9 cellular contexts compared by ENCODE assay signal in genomic region chr12:15522574-15523187, GRCh38.
DNase-seq lines count a peak whose midpoint lies in the region; TF ChIP-seq lines count a peak whose summit lies in the region.
"Had no signal": no experiment of that assay in that cellular context is flagged by ENCODE, and none has a peak within 500 bp of the region (broad histone marks: within the 10 kb centered on the region; RNA-seq: fewer than 3 reads in every experiment).

No MANE protein-coding gene starts in this region.

- peaks cover 7% of the 10 kb centered on the region for H3K27me3 Mint-ChIP-seq in progenitor cell of endocrine pancreas

- TF ChIP-seq CTCF in OCI-LY3 (IDR thresholded peaks at IDR 0.05; ENCODE audit: low read depth, low read length) (peak; percentile 77), epithelial cell of esophagus (IDR thresholded peaks at IDR 0.05; ENCODE audit: insufficient read depth, low read depth, low read length, missing control alignments) (peak; percentile 60), progenitor cell of endocrine pancreas (IDR thresholded peaks at IDR 0.05; ENCODE audit: unreplicated experiment) (peak; percentile 80), lower leg skin (IDR thresholded peaks at IDR 0.05) (no peak)

- peaks cover 5% of the 10 kb centered on the region for H3K4me1 Mint-ChIP-seq in progenitor cell of endocrine pancreas (ENCODE audit: low read depth)
- H3K4me1 Mint-ChIP-seq: immature natural killer cell had no signal

- no peak overlapping the region for H3K4me3 ChIP-seq in OCI-LY3 (ENCODE audit: low read length)
- no peak overlapping the region for H3K4me3 ChIP-seq in epithelial cell of esophagus (ENCODE audit: low read length)
- H3K4me3 ChIP-seq in lower leg skin (ENCODE audit: low read depth, poor library complexity, severe bottlenecking): no peak overlapping the region

- no peak overlapping the region for H3K4me2 ChIP-seq in OCI-LY3 (ENCODE audit: low read length)

- H3K36me3 Mint-ChIP-seq in progenitor cell of endocrine pancreas (ENCODE audit: insufficient read depth): peaks cover under 1% of the 10 kb centered on the region
- H3K36me3 Mint-ChIP-seq: immature natural killer cell had no signal

- no peaks in the 10 kb centered on the region for H4K20me1 ChIP-seq in OCI-LY3 (ENCODE audit: insufficient read depth, low read length)

- WGBS in lower leg skin, 2 donors: 28 to 32% methylated on average over 3 of the region's 3 CpGs

- H3K27me3 ChIP-seq in OCI-LY3 (ENCODE audit: low read depth, low read length): peaks cover 7% of the 10 kb centered on the region; the same call in 1 of the 2 replicates

- no peak overlapping the region for H3K27ac Mint-ChIP-seq in progenitor cell of endocrine pancreas
- H3K27ac Mint-ChIP-seq: immature natural killer cell had no signal

- H3K9me3 ChIP-seq in OCI-LY3 (ENCODE audit: insufficient read depth, low read length): no peaks in the 10 kb centered on the region

- no peak overlapping the region for H3K27ac ChIP-seq in OCI-LY3 (ENCODE audit: low read length)

- H2AFZ ChIP-seq in OCI-LY3 (ENCODE audit: low read depth, low read length): no peak overlapping the region

- H3K9me3 Mint-ChIP-seq in progenitor cell of endocrine pancreas (ENCODE audit: low read depth): peaks cover 6% of the 10 kb centered on the region

- no peak overlapping the region for H3K4me3 Mint-ChIP-seq in progenitor cell of endocrine pancreas (ENCODE audit: low read depth)
- H3K4me3 Mint-ChIP-seq: immature natural killer cell had no signal

- in situ Hi-C loops in KBM-7 (cut with MboI; ENCODE audit: low pct_unique_long_range_greater_than_20kb, low sequenced_read_pairs): loop anchor here (25.0 kb wide), 1 partner anchor 235 kb away; no protein-coding TSS in a partner anchor

- H3K9ac ChIP-seq in OCI-LY3 (ENCODE audit: low read length): no peak overlapping the region

- intact Hi-C loops in lower leg skin (cut with DNase I; ENCODE audit: low total_unique reads): loop anchor here (5.0 kb wide), 1 partner anchor 245 kb away; no protein-coding TSS in a partner anchor

- H3K4me1 ChIP-seq in OCI-LY3 (ENCODE audit: low read length): peaks cover 25% of the 10 kb centered on the region

- DNase-seq in DMS79 treated with DMSO at 0.1 percent for 48 hours (lab: John Stamatoyannopoulos, UW) (peak; percentile 66), KBM-7 (peak; percentile 58), epithelial cell of esophagus (ENCODE audit: low read depth) (peak; percentile 73), progenitor cell of endocrine pancreas (ENCODE audit: low spot score, unreplicated experiment) (no peak), mesenteric fat pad (ENCODE audit: low spot score) (no peak), lower leg skin (ENCODE audit: low spot score in 2 of 2) (no peak), NCI-H1048 (lab: John Stamatoyannopoulos, UW) (no peak)

- no peaks in the 10 kb centered on the region for H3K79me2 ChIP-seq in OCI-LY3 (ENCODE audit: low read length)

- TF ChIP-seq POLR2A in lower leg skin (IDR thresholded peaks at IDR 0.05): no peak

- no peaks in the 10 kb centered on the region for H3K36me3 ChIP-seq in OCI-LY3 (replicated peaks; ENCODE audit: low read depth, low read length)

Comparison
In these comparisons a context has a peak if more than half of its experiments do, and no peak if none do; other contexts are left out.
1. DNase-seq: peak in DMS79 treated with DMSO at 0.1 percent for 48 hours (single experiment), KBM-7 (single experiment) and epithelial cell of esophagus (single experiment); none in progenitor cell of endocrine pancreas (single experiment), mesenteric fat pad (single experiment), lower leg skin (0 of 2) and NCI-H1048 (single experiment).
2. CTCF ChIP-seq: peak in OCI-LY3 (single experiment), epithelial cell of esophagus (single experiment) and progenitor cell of endocrine pancreas (single experiment); none in lower leg skin (0 of 3).